11 cellular contexts compared by ENCODE assay signal in genomic region chr2:207161247-207161646, GRCh38. TPM values are rescaled to one million over a fixed set of nuclear protein-coding genes. Genes with fewer than 3 reads are reported as not detected.
DNase-seq lines count a peak whose midpoint lies in the region; ATAC-seq and TF ChIP-seq lines count a peak whose summit lies in the region.
"Had no signal": no experiment of that assay in that cellular context is flagged by ENCODE, and none has a peak within 500 bp of the region (broad histone marks: within the 10 kb centered on the region; RNA-seq: fewer than 3 reads in every experiment).

No MANE protein-coding gene starts in this region.

- peaks cover 71% of the 10 kb centered on the region for H3K79me2 ChIP-seq in smooth muscle cell (ENCODE audit: low read depth)

- no peaks in the 10 kb centered on the region for H3K27me3 ChIP-seq in smooth muscle cell (ENCODE audit: low read depth)
- H3K27me3 ChIP-seq: foreskin keratinocyte had no signal

- H3K27me3 Mint-ChIP-seq in T-cell = peaks cover 0 to 11% of the 10 kb centered on the region in 2 donors

- peaks cover 12% of the 10 kb centered on the region for H3F3A ChIP-seq in smooth muscle cell (ENCODE audit: low read depth)

- H3K4me1 ChIP-seq in smooth muscle cell (ENCODE audit: low read depth) = peaks cover 39% of the 10 kb centered on the region

- CTCF ChIA-PET in T-cell (lab: Charles Lee) = no interaction called here

- H3K36me3 ChIP-seq in smooth muscle cell (ENCODE audit: low read depth) = no peaks in the 10 kb centered on the region

- H3K27ac Mint-ChIP-seq in T-cell = peak overlapping the region; percentile 50 to 66
- H3K27ac Mint-ChIP-seq: activated T-helper 2 cell treated with anti-CD3 and anti-CD28 coated beads, Interferon-gamma antibody, Interleukin-2, Interleukin-4, amounts not matched to agents 10 μg/mL and 5 μg/mL and 100 μg/mL, durations not matched to agents 14 hours and 24 hours and 36 hours had no signal

- H3K9me3 Mint-ChIP-seq in T-cell = no peaks in the 10 kb centered on the region
- H3K9me3 Mint-ChIP-seq: activated T-helper 2 cell treated with anti-CD3 and anti-CD28 coated beads, Interferon-gamma antibody, Interleukin-2, Interleukin-4, amounts not matched to agents 10 μg/mL and 5 μg/mL and 100 μg/mL, durations not matched to agents 14 hours and 24 hours and 36 hours had no signal

- H2AFZ ChIP-seq in smooth muscle cell (ENCODE audit: low read depth) = no peak overlapping the region

- peak overlapping the region; percentile 4 to 19 (median 7) for H3K4me3 Mint-ChIP-seq in T-cell

- no peaks in the 10 kb centered on the region for H3K9me3 ChIP-seq in smooth muscle cell (replicated peaks; ENCODE audit: low read depth)

- POLR2A ChIA-PET in T-cell (lab: Charles Lee) = no interaction called here

- peaks cover 71% of the 10 kb centered on the region for H4K20me1 ChIP-seq in smooth muscle cell (ENCODE audit: low read depth)

- DNase-seq in NCI-H2107 treated with DMSO at 0.1 percent for 48 hours (lab: John Stamatoyannopoulos, UW; ENCODE audit: unreplicated experiment) = peak; percentile 29
- no peak for DNase-seq in NCI-H2107 (lab: John Stamatoyannopoulos, UW)
- DNase-seq in T-cell = no peak
- DNase-seq in globus pallidus (ENCODE audit: low spot score) = peak; percentile 76
- DNase-seq in smooth muscle cell (lab: John Stamatoyannopoulos, UW; ENCODE audit: unreplicated experiment) = no peak
- DNase-seq in stimulated activated naive CD8-positive, alpha-beta T cell treated with anti-CD3 and anti-CD28 coated beads, Interleukin-15, Interleukin-2, amounts not matched to agents 100 U/mL and 50 U/mL, for 24 hours = no peak
- DNase-seq in T-helper 1 cell = no peak
- DNase-seq in NK-92 (lab: John Stamatoyannopoulos, UW; ENCODE audit: unreplicated experiment) = no peak
- DNase-seq: occipital lobe had no signal

- H3K36me3 Mint-ChIP-seq in T-cell = peaks cover 18% of the 10 kb centered on the region

- no peak for ATAC-seq in T-cell (replicated peaks in 1 of 4)
- ATAC-seq in stimulated activated naive CD8-positive, alpha-beta T cell treated with anti-CD3 and anti-CD28 coated beads, Interleukin-15, Interleukin-2, amounts not matched to agents 100 U/mL and 50 U/mL, for 24 hours = no peak
- ATAC-seq: foreskin keratinocyte had no signal

- 93% methylated on average over 3 of the region's 3 CpGs for WGBS in smooth muscle cell (ENCODE audit: low lambda C conversion rate)

- H3K4me2 ChIP-seq in smooth muscle cell = peak overlapping the region; percentile 94

- H3K27ac ChIP-seq in smooth muscle cell (ENCODE audit: low read depth) = peak overlapping the region; percentile 99
- H3K27ac ChIP-seq: foreskin keratinocyte had no signal

- peaks cover 73 to 85% (median 74%) of the 10 kb centered on the region in 3 donors for H3K4me1 Mint-ChIP-seq in T-cell

- H3K4me3 ChIP-seq in smooth muscle cell = no peak overlapping the region

- no peak overlapping the region for H3K9ac ChIP-seq in smooth muscle cell (ENCODE audit: low read depth)

- no peak for TF ChIP-seq CTCF in smooth muscle cell (IDR thresholded peaks at IDR 0.05; ENCODE audit: borderline replicate concordance, insufficient read depth, poor library complexity, severe bottlenecking)

RNA-seq across cellular contexts. Expression of gene KLF7, which starts 4.5 kb away (rescaled TPM):
- total RNA-seq in T-cell (10 to 100 TPM; 56.8 to 90.6 (median 65.7) TPM), smooth muscle cell (16.1 and 27.6 TPM in 2 replicates)
- 12.2 and 12.7 TPM in 2 replicates for polyA plus RNA-seq in smooth muscle cell

Comparison
In these comparisons a context has a peak if more than half of its experiments do, and no peak if none do; other contexts are left out.
1. DNase-seq: peak in NCI-H2107 treated with DMSO at 0.1 percent for 48 hours (single experiment) and globus pallidus (single experiment); none in NCI-H2107 (single experiment), T-cell (0 of 34), smooth muscle cell (single experiment), stimulated activated naive CD8-positive, alpha-beta T cell treated with anti-CD3 and anti-CD28 coated beads, Interleukin-15, Interleukin-2, amounts not matched to agents 100 U/mL and 50 U/mL, for 24 hours (single experiment), T-helper 1 cell (0 of 5) and NK-92 (single experiment).